8 cellular contexts compared by ENCODE assay signal in genomic region chr7:54664235-54665228, GRCh38.
DNase-seq lines count a peak whose midpoint lies in the region; ATAC-seq and TF ChIP-seq lines count a peak whose summit lies in the region.

No MANE protein-coding gene starts in this region.

- no peaks in the 10 kb centered on the region for H3K27me3 ChIP-seq in parathyroid adenoma (ENCODE audit: control insufficient read depth, insufficient read depth, low read length)

- H3K4me3 ChIP-seq in NB4 (ENCODE audit: low read depth, low read length), result no peak overlapping the region
- peak overlapping the region; percentile 52 for H3K4me3 ChIP-seq in parathyroid adenoma (ENCODE audit: low read depth, low read length)

- H3K9ac ChIP-seq in parathyroid adenoma, result no peak overlapping the region

- no peaks in the 10 kb centered on the region for H3K36me3 ChIP-seq in parathyroid adenoma (ENCODE audit: control insufficient read depth, insufficient read depth, low read length)

- no peak for TF ChIP-seq POLR2A in NB4 (IDR thresholded peaks at IDR 0.05; ENCODE audit: extremely low read depth, insufficient read length)

- no peak overlapping the region for H3K4me3 Mint-ChIP-seq in activated CD4-positive, alpha-beta T cell treated with anti-CD3 and anti-CD28 coated beads for 36 hours
- peak overlapping the region; percentile 20 for H3K4me3 Mint-ChIP-seq in activated T-cell treated with anti-CD3 and anti-CD28 coated beads, Interleukin-2, amount 50 U/mL, for 4 hours

- no peaks in the 10 kb centered on the region for H3K79me2 ChIP-seq in parathyroid adenoma

- peak; percentile 55 for DNase-seq in activated CD4-positive, alpha-beta T cell treated with anti-CD3 and anti-CD28 coated beads for 36 hours
- no peak for DNase-seq in activated CD4-positive, alpha-beta T cell treated with anti-CD3 and anti-CD28 coated beads for 4 hours
- DNase-seq in NB4 (ENCODE audit: low read depth) (peak; percentile 38), head of caudate nucleus (peak; percentile 42 to 89 (median 80))
- no peak for DNase-seq in activated T-cell treated with anti-CD3 and anti-CD28 coated beads, Interleukin-2, amount 50 U/mL, for 4 hours

- no peak overlapping the region for H3K27ac Mint-ChIP-seq in activated CD4-positive, alpha-beta T cell treated with anti-CD3 and anti-CD28 coated beads for 36 hours

- no peaks in the 10 kb centered on the region for H3K36me3 Mint-ChIP-seq in activated CD4-positive, alpha-beta T cell treated with anti-CD3 and anti-CD28 coated beads for 36 hours (ENCODE audit: low read depth)
- H3K36me3 Mint-ChIP-seq in activated T-cell treated with anti-CD3 and anti-CD28 coated beads, Interleukin-2, amount 50 U/mL, for 4 hours (ENCODE audit: insufficient read depth), result no peaks in the 10 kb centered on the region

- POLR2A ChIA-PET in activated CD4-positive, alpha-beta T cell treated with anti-CD3 and anti-CD28 coated beads for 36 hours (lab: Charles Lee), result no interaction called here

- peak; percentile 61 for ATAC-seq in activated CD4-positive, alpha-beta T cell treated with anti-CD3 and anti-CD28 coated beads for 36 hours
- ATAC-seq in GM21786 (IDR thresholded peaks at IDR 0.05; ENCODE audit: unreplicated experiment) (peak; percentile 89), HG03196 (IDR thresholded peaks at IDR 0.05; ENCODE audit: unreplicated experiment) (no peak)
- peak; percentile 35 to 65 for ATAC-seq in activated T-cell treated with anti-CD3 and anti-CD28 coated beads, Interleukin-2, amount 50 U/mL, for 4 hours

- H3K27me3 Mint-ChIP-seq in activated CD4-positive, alpha-beta T cell treated with anti-CD3 and anti-CD28 coated beads for 36 hours, result peaks cover 31% of the 10 kb centered on the region
- H3K27me3 Mint-ChIP-seq in activated T-cell treated with anti-CD3 and anti-CD28 coated beads, Interleukin-2, amount 50 U/mL, for 4 hours (ENCODE audit: low read depth), result peaks cover 26% of the 10 kb centered on the region

- H3K4me2 ChIP-seq in parathyroid adenoma (ENCODE audit: low read length), result peak overlapping the region; percentile 95

- H3K9me3 ChIP-seq in parathyroid adenoma (ENCODE audit: control insufficient read depth, low read length), result no peaks in the 10 kb centered on the region

- no peaks in the 10 kb centered on the region for H3K4me1 ChIP-seq in parathyroid adenoma

- peak; percentile 23 for TF ChIP-seq CTCF in NB4 (IDR thresholded peaks at IDR 0.05; ENCODE audit: low read depth, low read length)
- TF ChIP-seq CTCF in parathyroid adenoma (IDR thresholded peaks at IDR 0.05), result peak; percentile 17

- H3K4me1 Mint-ChIP-seq in activated CD4-positive, alpha-beta T cell treated with anti-CD3 and anti-CD28 coated beads for 36 hours, result peaks cover 8% of the 10 kb centered on the region
- H3K4me1 Mint-ChIP-seq in activated T-cell treated with anti-CD3 and anti-CD28 coated beads, Interleukin-2, amount 50 U/mL, for 4 hours (ENCODE audit: low read depth), result peaks cover 5% of the 10 kb centered on the region

- peak overlapping the region; percentile 74 for H2AFZ ChIP-seq in parathyroid adenoma

- no peak overlapping the region for H3K27ac ChIP-seq in parathyroid adenoma

- H3K9me3 Mint-ChIP-seq in activated CD4-positive, alpha-beta T cell treated with anti-CD3 and anti-CD28 coated beads for 36 hours (ENCODE audit: low read depth), result peaks cover 3% of the 10 kb centered on the region
- peaks cover 4% of the 10 kb centered on the region for H3K9me3 Mint-ChIP-seq in activated T-cell treated with anti-CD3 and anti-CD28 coated beads, Interleukin-2, amount 50 U/mL, for 4 hours

- intact Hi-C loops in activated CD4-positive, alpha-beta T cell treated with anti-CD3 and anti-CD28 coated beads for 36 hours (cut with DNase I, micrococcal nuclease), result no loop called here
- intact Hi-C loops in head of caudate nucleus (cut with DNase I), result loop anchor here (10.0 kb wide), 1 partner anchor 120 kb away; the partner anchor contains the start of gene VSTM2A

- CTCF ChIA-PET in activated CD4-positive, alpha-beta T cell treated with anti-CD3 and anti-CD28 coated beads for 36 hours (lab: Charles Lee), result interaction anchor here (0.6 kb wide), 1 partner anchor 10 kb away, joined by 3 read pairs; no protein-coding TSS in a partner anchor

Comparison
In these comparisons a context has a peak if more than half of its experiments do, and no peak if none do; other contexts are left out.
1. DNase-seq: peak in activated CD4-positive, alpha-beta T cell treated with anti-CD3 and anti-CD28 coated beads for 36 hours (single experiment), NB4 (single experiment) and head of caudate nucleus (42 of 42); none in activated CD4-positive, alpha-beta T cell treated with anti-CD3 and anti-CD28 coated beads for 4 hours (0 of 2) and activated T-cell treated with anti-CD3 and anti-CD28 coated beads, Interleukin-2, amount 50 U/mL, for 4 hours (single experiment).